Comparison of ENCODE assay signal across 16 cellular contexts in the genomic region with DNA sequence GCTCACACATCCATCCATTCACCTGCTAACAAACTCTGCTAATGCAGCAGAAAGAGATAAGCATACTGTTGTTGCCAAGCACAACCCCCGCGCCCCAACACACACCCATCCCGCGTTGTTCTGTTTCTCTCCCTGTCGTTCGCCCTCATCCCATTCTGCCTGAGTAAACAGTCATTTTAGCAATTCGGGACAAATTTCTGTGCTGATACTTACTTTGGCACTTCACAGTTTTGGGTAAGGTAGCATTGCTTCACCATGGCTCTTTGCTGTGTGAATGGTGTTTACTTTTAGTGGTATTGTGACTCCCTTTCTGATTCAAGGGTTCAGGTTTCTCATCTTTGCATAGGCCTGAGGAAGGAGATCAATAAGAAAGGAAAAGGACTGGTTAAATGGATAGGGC.
A peak's percentile ranks its signal among the peaks of the same experiment; 100 is the strongest.
DNase-seq lines count a peak whose midpoint lies in the region; ATAC-seq and TF ChIP-seq lines count a peak whose summit lies in the region.
"Had no signal": no experiment of that assay in that cellular context is flagged by ENCODE, and none has a peak within 500 bp of the region (broad histone marks: within the 10 kb centered on the region; RNA-seq: fewer than 3 reads in every experiment).

No MANE protein-coding gene starts in this region.

- H3K36me3 Mint-ChIP-seq in activated naive CD4-positive, alpha-beta T cell treated with anti-CD3 and anti-CD28 coated beads, Interleukin-2, amount 10 ng/mL, durations not matched to agents 7 days and 5 days: peaks cover 35% of the 10 kb centered on the region
- H3K36me3 Mint-ChIP-seq in activated naive CD4-positive, alpha-beta T cell treated with anti-CD3 and anti-CD28 coated beads for 36 hours (ENCODE audit: low read depth): peaks cover 19% of the 10 kb centered on the region
- H3K36me3 Mint-ChIP-seq in HFFc6 (ENCODE audit: low read depth) (peaks cover 15% of the 10 kb centered on the region), glutamatergic neuron (ENCODE audit: unreplicated experiment) (no peaks in the 10 kb centered on the region), osteocyte (ENCODE audit: unreplicated experiment) (peaks cover 35% of the 10 kb centered on the region)

- no peaks in the 10 kb centered on the region for H3K27me3 Mint-ChIP-seq in activated naive CD4-positive, alpha-beta T cell treated with anti-CD3 and anti-CD28 coated beads, Interleukin-2, amount 10 ng/mL, durations not matched to agents 7 days and 5 days
- no peaks in the 10 kb centered on the region for H3K27me3 Mint-ChIP-seq in activated naive CD4-positive, alpha-beta T cell treated with anti-CD3 and anti-CD28 coated beads for 36 hours (ENCODE audit: low read depth)
- H3K27me3 Mint-ChIP-seq in HFFc6 (ENCODE audit: insufficient read depth): peaks cover 1% of the 10 kb centered on the region; the same call in 1 of the 2 replicates
- H3K27me3 Mint-ChIP-seq in glutamatergic neuron (ENCODE audit: unreplicated experiment): no peaks in the 10 kb centered on the region
- no peaks in the 10 kb centered on the region for H3K27me3 Mint-ChIP-seq in osteocyte (ENCODE audit: unreplicated experiment)

- DNase-seq in activated naive CD4-positive, alpha-beta T cell treated with anti-CD3 and anti-CD28 coated beads, Interleukin-2, amount 10 ng/mL, durations not matched to agents 7 days and 5 days: no peak
- DNase-seq in activated naive CD4-positive, alpha-beta T cell treated with anti-CD3 and anti-CD28 coated beads for 36 hours: no peak
- no peak for DNase-seq in HFFc6
- no peak for DNase-seq in glutamatergic neuron
- DNase-seq in osteocyte (ENCODE audit: extremely low spot score, unreplicated experiment): no peak
- no peak for DNase-seq in hypothalamus (lab: John Stamatoyannopoulos, UW)
- DNase-seq in NCI-H2227 (lab: John Stamatoyannopoulos, UW; ENCODE audit: unreplicated experiment): no peak
- DNase-seq: 8988T, DMS79 treated with DMSO at 0.1 percent for 48 hours, NCI-H1092 treated with DMSO at 0.1 percent for 48 hours, NCI-H1930, NCI-H2171 had no signal

- TF ChIP-seq CTCF in HFFc6 (IDR thresholded peaks at IDR 0.05) (no peak), glutamatergic neuron (IDR thresholded peaks at IDR 0.05; ENCODE audit: partially characterized antibody, unreplicated experiment) (no peak), osteocyte (IDR thresholded peaks at IDR 0.05) (no peak)

- intact Hi-C loops in activated naive CD4-positive, alpha-beta T cell treated with anti-CD3 and anti-CD28 coated beads for 36 hours (cut with micrococcal nuclease): no loop called here

- H3K27ac Mint-ChIP-seq in activated naive CD4-positive, alpha-beta T cell treated with anti-CD3 and anti-CD28 coated beads, Interleukin-2, amount 10 ng/mL, durations not matched to agents 7 days and 5 days: peak overlapping the region; percentile 30
- no peak overlapping the region for H3K27ac Mint-ChIP-seq in activated naive CD4-positive, alpha-beta T cell treated with anti-CD3 and anti-CD28 coated beads for 36 hours
- H3K27ac Mint-ChIP-seq in HFFc6 (peak overlapping the region; percentile 10; the same call in 1 of the 2 replicates), glutamatergic neuron (ENCODE audit: unreplicated experiment) (peak overlapping the region; percentile 5), osteocyte (ENCODE audit: unreplicated experiment) (peak overlapping the region; percentile 20)

- no peaks in the 10 kb centered on the region for H3K9me3 Mint-ChIP-seq in activated naive CD4-positive, alpha-beta T cell treated with anti-CD3 and anti-CD28 coated beads, Interleukin-2, amount 10 ng/mL, durations not matched to agents 7 days and 5 days
- H3K9me3 Mint-ChIP-seq in activated naive CD4-positive, alpha-beta T cell treated with anti-CD3 and anti-CD28 coated beads for 36 hours: no peaks in the 10 kb centered on the region
- H3K9me3 Mint-ChIP-seq in HFFc6 (no peaks in the 10 kb centered on the region), glutamatergic neuron (ENCODE audit: unreplicated experiment) (peaks cover 6% of the 10 kb centered on the region), osteocyte (ENCODE audit: unreplicated experiment) (no peaks in the 10 kb centered on the region)
- H3K9me3 Mint-ChIP-seq: CD14-positive monocyte had no signal

- peaks cover 26% of the 10 kb centered on the region for H3K4me1 Mint-ChIP-seq in activated naive CD4-positive, alpha-beta T cell treated with anti-CD3 and anti-CD28 coated beads, Interleukin-2, amount 10 ng/mL, durations not matched to agents 7 days and 5 days
- peaks cover 31% of the 10 kb centered on the region for H3K4me1 Mint-ChIP-seq in activated naive CD4-positive, alpha-beta T cell treated with anti-CD3 and anti-CD28 coated beads for 36 hours (ENCODE audit: low read depth)
- H3K4me1 Mint-ChIP-seq in HFFc6 (ENCODE audit: low read depth) (peaks cover 35% of the 10 kb centered on the region), glutamatergic neuron (ENCODE audit: low read depth, unreplicated experiment) (peaks cover 16% of the 10 kb centered on the region), osteocyte (ENCODE audit: unreplicated experiment) (peaks cover 37% of the 10 kb centered on the region)

- CTCF ChIA-PET in activated naive CD4-positive, alpha-beta T cell treated with anti-CD3 and anti-CD28 coated beads, Interleukin-2, amount 10 ng/mL, durations not matched to agents 7 days and 5 days (lab: Charles Lee): no interaction called here
- CTCF ChIA-PET in activated naive CD4-positive, alpha-beta T cell treated with anti-CD3 and anti-CD28 coated beads for 36 hours (lab: Charles Lee): no interaction called here

- no peak overlapping the region for H3K4me3 Mint-ChIP-seq in activated naive CD4-positive, alpha-beta T cell treated with anti-CD3 and anti-CD28 coated beads, Interleukin-2, amount 10 ng/mL, durations not matched to agents 7 days and 5 days
- H3K4me3 Mint-ChIP-seq in activated naive CD4-positive, alpha-beta T cell treated with anti-CD3 and anti-CD28 coated beads for 36 hours: no peak overlapping the region
- H3K4me3 Mint-ChIP-seq in HFFc6: no peak overlapping the region
- H3K4me3 Mint-ChIP-seq in glutamatergic neuron (ENCODE audit: unreplicated experiment): no peak overlapping the region
- no peak overlapping the region for H3K4me3 Mint-ChIP-seq in osteocyte (ENCODE audit: unreplicated experiment)
- H3K4me3 Mint-ChIP-seq: CD14-positive monocyte had no signal

- no peak for ATAC-seq in GM18867 (IDR thresholded peaks at IDR 0.05; ENCODE audit: unreplicated experiment)
- ATAC-seq: Panc1, Right ventricle myocardium inferior had no signal
